9 cellular contexts compared by ENCODE assay signal in genomic region chr10:22324413-22324812, GRCh38. TPM values are rescaled to one million over a fixed set of nuclear protein-coding genes. Genes with fewer than 3 reads are reported as not detected.
DNase-seq lines count a peak whose midpoint lies in the region; ATAC-seq and TF ChIP-seq lines count a peak whose summit lies in the region.
"Had no signal": no experiment of that assay in that cellular context is flagged by ENCODE, and none has a peak within 500 bp of the region (broad histone marks: within the 10 kb centered on the region; RNA-seq: fewer than 3 reads in every experiment).

No MANE protein-coding gene starts in this region.

- no peaks in the 10 kb centered on the region for H3K9me3 Mint-ChIP-seq in CD8-positive, alpha-beta T cell
- H3K9me3 Mint-ChIP-seq in neural crest cell, result no peaks in the 10 kb centered on the region

- H3K4me2 ChIP-seq in KMS-11 (peak overlapping the region; percentile 96), mammary epithelial cell (ENCODE audit: insufficient read depth, low read depth, low read length) (peak overlapping the region; percentile 86)

- H4K20me1 ChIP-seq in KMS-11 (ENCODE audit: insufficient read depth), result no peaks in the 10 kb centered on the region
- H4K20me1 ChIP-seq in mammary epithelial cell (ENCODE audit: insufficient read depth, low read length), result no peaks in the 10 kb centered on the region

- peaks cover 3% of the 10 kb centered on the region for H3K36me3 ChIP-seq in CD8-positive, alpha-beta T cell (ENCODE audit: insufficient read depth, low read length)
- H3K36me3 ChIP-seq in KMS-11 (ENCODE audit: insufficient read depth), result peaks cover 19% of the 10 kb centered on the region; the same call in 1 of the 2 replicates
- H3K36me3 ChIP-seq in mammary epithelial cell (ENCODE audit: insufficient read depth, low read length), result peaks cover 12% of the 10 kb centered on the region

- peaks cover 39% of the 10 kb centered on the region for H3K27me3 Mint-ChIP-seq in CD8-positive, alpha-beta T cell (ENCODE audit: low read depth)
- H3K27me3 Mint-ChIP-seq in neural crest cell (ENCODE audit: low read depth), result peaks cover 56% of the 10 kb centered on the region

- peaks cover 49% of the 10 kb centered on the region for H3K4me1 Mint-ChIP-seq in CD8-positive, alpha-beta T cell (ENCODE audit: low read depth)
- H3K4me1 Mint-ChIP-seq in neural crest cell, result peaks cover 50% of the 10 kb centered on the region

- POLR2A ChIA-PET in CD8-positive, alpha-beta T cell (lab: Charles Lee), result interaction anchor here (0.8 to 3.0 kb wide), 3 partner anchors 13 to 799 kb away, joined by 3 to 24 read pairs (median 4); partner anchors contain the start of gene SKIDA1

- no peaks in the 10 kb centered on the region for H3K9me3 ChIP-seq in CD8-positive, alpha-beta T cell (ENCODE audit: low read length)
- H3K9me3 ChIP-seq in mammary epithelial cell (replicated peaks; ENCODE audit: insufficient read depth, low read length), result no peaks in the 10 kb centered on the region

- no peak for TF ChIP-seq CTCF in CD8-positive, alpha-beta T cell (IDR thresholded peaks at IDR 0.05)
- no peak for TF ChIP-seq CTCF in KMS-11 (conservative IDR thresholded peaks at IDR 0.05; ENCODE audit: low read depth, low read length)
- no peak for TF ChIP-seq CTCF in mammary epithelial cell (conservative IDR thresholded peaks at IDR 0.05 in 1 of 2, IDR thresholded peaks at IDR 0.05 in 1 of 2; ENCODE audit: extremely low read depth in 1 of 2, insufficient read depth in 1 of 2, low read depth in 1 of 2, low read length in 2 of 2)
- no peak for TF ChIP-seq CTCF in neural crest cell (conservative IDR thresholded peaks at IDR 0.05)
- TF ChIP-seq CTCF in GM13976 (IDR thresholded peaks at IDR 0.05; ENCODE audit: borderline replicate concordance, control extremely low read depth, extremely low read depth, insufficient read depth, missing control alignments), result no peak

- in situ Hi-C loops in mammary epithelial cell (cut with MboI; ENCODE audit: low sequenced_read_pairs in 2 of 2), result no loop called here
- in situ Hi-C loops in GM13976 (cut with MboI; ENCODE audit: low sequenced_read_pairs, unreplicated experiment), result no loop called here

- ATAC-seq in CD8-positive, alpha-beta T cell, result no peak
- no peak for ATAC-seq in HG03521 (IDR thresholded peaks at IDR 0.05; ENCODE audit: unreplicated experiment)

- peak overlapping the region; percentile 78 for H3K4me3 Mint-ChIP-seq in CD8-positive, alpha-beta T cell
- peak overlapping the region; percentile 96 for H3K4me3 Mint-ChIP-seq in neural crest cell

- dilution Hi-C loops in mammary epithelial cell (cut with HindIII; ENCODE audit: low sequenced_read_pairs), result no loop called here

- peaks cover 40% of the 10 kb centered on the region for H3K4me1 ChIP-seq in CD8-positive, alpha-beta T cell (ENCODE audit: insufficient read depth, low read length)
- H3K4me1 ChIP-seq in KMS-11 (ENCODE audit: low read depth, poor library complexity, severe bottlenecking), result peaks cover 50% of the 10 kb centered on the region
- H3K4me1 ChIP-seq in mammary epithelial cell (ENCODE audit: insufficient read depth, low read length), result peaks cover 15% of the 10 kb centered on the region

- H3K27ac ChIP-seq in CD8-positive, alpha-beta T cell (ENCODE audit: low read depth, low read length), result no peak overlapping the region
- peak overlapping the region; percentile 85 for H3K27ac ChIP-seq in KMS-11
- no peak overlapping the region for H3K27ac ChIP-seq in mammary epithelial cell (ENCODE audit: insufficient read depth, low read depth, low read length)

- peaks cover 79% of the 10 kb centered on the region for H3K79me2 ChIP-seq in KMS-11 (ENCODE audit: insufficient read depth, low read depth)
- peaks cover 35% of the 10 kb centered on the region for H3K79me2 ChIP-seq in mammary epithelial cell (ENCODE audit: insufficient read depth, low read length)

- H3K4me3 ChIP-seq in CD8-positive, alpha-beta T cell (ENCODE audit: low read depth, low read length), result peak overlapping the region; percentile 43
- H3K4me3 ChIP-seq in KMS-11 (IDR thresholded peaks at IDR 0.05; ENCODE audit: insufficient read depth, low read depth, low read length) (no peak overlapping the region), mammary epithelial cell (replicated peaks in 1 of 3; ENCODE audit: insufficient read depth in 1 of 3, low read depth in 2 of 3, low read length in 3 of 3) (no peak overlapping the region)

- peak overlapping the region; percentile 99 for H3K9ac ChIP-seq in KMS-11
- H3K9ac ChIP-seq in mammary epithelial cell (ENCODE audit: insufficient read depth, low read length), result no peak overlapping the region

- peak overlapping the region; percentile 88 for H3K27ac Mint-ChIP-seq in CD8-positive, alpha-beta T cell
- no peak overlapping the region for H3K27ac Mint-ChIP-seq in neural crest cell (ENCODE audit: unreplicated experiment)

- peaks cover 30% of the 10 kb centered on the region for H3K27me3 ChIP-seq in CD8-positive, alpha-beta T cell (ENCODE audit: insufficient read depth, low read length)
- H3K27me3 ChIP-seq in KMS-11 (ENCODE audit: insufficient read depth, low read depth) (peaks cover 17% of the 10 kb centered on the region), mammary epithelial cell (ENCODE audit: insufficient read depth, low read length) (peaks cover 12% of the 10 kb centered on the region)

- intact Hi-C loops in CD8-positive, alpha-beta T cell (cut with DNase I, micrococcal nuclease), result loop anchor here (1.0 to 2.0 kb wide), 2 partner anchors 10 to 16 kb away; no protein-coding TSS in a partner anchor
- intact Hi-C loops in mammary epithelial cell (cut with micrococcal nuclease), result loop anchor here (5.0 to 10.0 kb wide), 2 partner anchors 113 to 390 kb away; partner anchors contain the start of gene PIP4K2A

- no peak for DNase-seq in CD8-positive, alpha-beta T cell
- no peak for DNase-seq in mammary epithelial cell
- no peak for DNase-seq in neural crest cell (ENCODE audit: low read depth, low spot score)
- no peak for DNase-seq in HuH-7.5 (ENCODE audit: low spot score)
- DNase-seq in GM13976 (ENCODE audit: low spot score), result no peak
- DNase-seq in T1000 (lab: John Stamatoyannopoulos, UW), result no peak
- DNase-seq: activated CD8-positive, alpha-beta memory T cell treated with anti-CD3 and anti-CD28 coated beads, Interleukin-2, amount 50 U/mL, for 4 hours had no signal

- WGBS in mammary epithelial cell (ENCODE audit: low coverage, missing lambda C conversion rate), result 85% methylated on average over 4 of the region's 4 CpGs

- no TSS peak for BruUV-seq in mammary epithelial cell (replicated peaks; lab: Mats Ljungman, UMichigan)

- H2AFZ ChIP-seq in KMS-11 (ENCODE audit: low read depth) (no peak overlapping the region), mammary epithelial cell (ENCODE audit: low read depth, low read length) (no peak overlapping the region)

- H3K36me3 Mint-ChIP-seq in CD8-positive, alpha-beta T cell, result peaks cover 14% of the 10 kb centered on the region
- peaks cover 14% of the 10 kb centered on the region for H3K36me3 Mint-ChIP-seq in neural crest cell (ENCODE audit: low read depth)

- CTCF ChIA-PET in CD8-positive, alpha-beta T cell (lab: Charles Lee), result interaction anchor here (0.8 kb wide), 1 partner anchor 10 kb away, joined by 3 read pairs; no protein-coding TSS in a partner anchor
- CTCF ChIA-PET in mammary epithelial cell (lab: Charles Lee; ENCODE audit: low non-redundant PET), result no interaction called here

RNA-seq across cellular contexts. Expression of gene BMI1, which starts 3.5 kb away (rescaled TPM):
- total RNA-seq in CD8-positive, alpha-beta T cell, result 10 to 100 TPM; 46.8 to 50.3 TPM
- total RNA-seq in mammary epithelial cell, result 10 to 100 TPM; 35.5 to 42.0 TPM
- polyA plus RNA-seq in mammary epithelial cell, result 19.0 TPM
- 90.3 TPM for polyA minus RNA-seq in mammary epithelial cell
- 46.4 and 49.9 TPM in 2 replicates for total RNA-seq in neural crest cell

RNA-seq across cellular contexts. Expression of gene COMMD3, which starts 8.2 kb away (rescaled TPM):
- 10 to 100 TPM; 19.2 to 22.1 TPM for total RNA-seq in CD8-positive, alpha-beta T cell
- total RNA-seq in mammary epithelial cell (10 to 100 TPM; 26.7 to 48.5 TPM), neural crest cell (31.1 and 35.1 TPM in 2 replicates)
- 22.5 TPM for polyA plus RNA-seq in mammary epithelial cell
- polyA minus RNA-seq in mammary epithelial cell, result 16.0 TPM

RNA-seq across cellular contexts. Expression of gene SPAG6, which starts 20.9 kb away (rescaled TPM):
- not detected for total RNA-seq in CD8-positive, alpha-beta T cell
- total RNA-seq in mammary epithelial cell (not detected), neural crest cell (1.5 and 1.6 TPM in 2 replicates)
- polyA plus RNA-seq in mammary epithelial cell, result not detected
- polyA minus RNA-seq in mammary epithelial cell, result not detected
